Comparison of ENCODE assay signal across 1 cellular context in the genomic region with DNA sequence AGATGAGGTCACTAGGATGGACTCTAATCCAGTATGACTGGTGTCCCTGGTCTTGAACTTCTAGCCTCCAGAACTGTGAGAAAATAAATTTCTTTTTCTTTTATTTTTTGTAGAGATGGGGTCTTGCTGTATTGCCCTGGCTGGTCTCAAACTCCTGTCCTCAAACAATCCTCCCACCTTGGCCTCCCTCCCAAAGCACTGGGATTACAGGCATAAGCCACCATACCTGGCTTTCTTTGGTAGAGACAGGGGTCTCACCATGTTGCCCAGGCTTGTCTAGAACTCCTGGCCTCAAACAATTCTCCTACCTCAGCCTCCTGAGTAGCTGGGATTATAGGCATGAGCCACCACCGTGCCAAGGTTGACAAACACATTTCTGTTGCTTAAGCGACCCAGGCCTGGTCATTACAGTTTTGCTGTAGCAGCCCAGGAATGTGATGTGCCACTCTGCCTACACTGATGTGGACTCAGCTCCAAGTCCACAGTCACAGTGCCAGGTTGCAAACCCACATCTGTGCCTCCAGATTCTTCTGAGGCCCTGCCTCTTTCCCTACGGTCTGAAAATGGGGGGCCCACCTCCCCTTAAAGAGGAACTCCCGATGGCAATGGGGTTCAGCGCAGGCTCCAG.
TF ChIP-seq lines count a peak whose summit lies in the region.

No MANE protein-coding gene starts in this region.

TF ChIP-seq in HepG2, 621 proteins besides CTCF, POLR2A, EP300 and RAD21:
- no peak for TF ChIP-seq ZSCAN20 (CRISPR knock-in tag; IDR thresholded peaks at IDR 0.05; ENCODE audit: borderline replicate concordance)
- TF ChIP-seq FLYWCH1 (CRISPR knock-in tag; IDR thresholded peaks at IDR 0.05), result no peak
- TF ChIP-seq MTF1 (CRISPR knock-in tag; IDR thresholded peaks at IDR 0.05), result no peak
- no peak for TF ChIP-seq ZNF260 (CRISPR knock-in tag; IDR thresholded peaks at IDR 0.05; ENCODE audit: borderline replicate concordance, low read depth)
- TF ChIP-seq, protein P1, sequence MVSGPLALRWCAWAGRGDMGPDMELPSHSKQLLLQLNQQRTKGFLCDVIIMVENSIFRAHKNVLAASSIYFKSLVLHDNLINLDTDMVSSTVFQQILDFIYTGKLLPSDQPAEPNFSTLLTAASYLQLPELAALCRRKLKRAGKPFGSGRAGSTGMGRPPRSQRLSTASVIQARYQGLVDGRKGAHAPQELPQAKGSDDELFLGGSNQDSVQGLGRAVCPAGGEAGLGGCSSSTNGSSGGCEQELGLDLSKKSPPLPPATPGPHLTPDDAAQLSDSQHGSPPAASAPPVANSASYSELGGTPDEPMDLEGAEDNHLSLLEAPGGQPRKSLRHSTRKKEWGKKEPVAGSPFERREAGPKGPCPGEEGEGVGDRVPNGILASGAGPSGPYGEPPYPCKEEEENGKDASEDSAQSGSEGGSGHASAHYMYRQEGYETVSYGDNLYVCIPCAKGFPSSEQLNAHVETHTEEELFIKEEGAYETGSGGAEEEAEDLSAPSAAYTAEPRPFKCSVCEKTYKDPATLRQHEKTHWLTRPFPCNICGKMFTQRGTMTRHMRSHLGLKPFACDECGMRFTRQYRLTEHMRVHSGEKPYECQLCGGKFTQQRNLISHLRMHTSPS (CRISPR knock-in tag; IDR thresholded peaks at IDR 0.05; ENCODE audit: low read depth), result peak; percentile 62; the same call in 1 of the 2 replicates
- no peak for TF ChIP-seq ONECUT2 (CRISPR knock-in tag; IDR thresholded peaks at IDR 0.05)
- TF ChIP-seq ZNF121 (CRISPR knock-in tag; IDR thresholded peaks at IDR 0.05), result peak; percentile 42
- TF ChIP-seq, protein P2, sequence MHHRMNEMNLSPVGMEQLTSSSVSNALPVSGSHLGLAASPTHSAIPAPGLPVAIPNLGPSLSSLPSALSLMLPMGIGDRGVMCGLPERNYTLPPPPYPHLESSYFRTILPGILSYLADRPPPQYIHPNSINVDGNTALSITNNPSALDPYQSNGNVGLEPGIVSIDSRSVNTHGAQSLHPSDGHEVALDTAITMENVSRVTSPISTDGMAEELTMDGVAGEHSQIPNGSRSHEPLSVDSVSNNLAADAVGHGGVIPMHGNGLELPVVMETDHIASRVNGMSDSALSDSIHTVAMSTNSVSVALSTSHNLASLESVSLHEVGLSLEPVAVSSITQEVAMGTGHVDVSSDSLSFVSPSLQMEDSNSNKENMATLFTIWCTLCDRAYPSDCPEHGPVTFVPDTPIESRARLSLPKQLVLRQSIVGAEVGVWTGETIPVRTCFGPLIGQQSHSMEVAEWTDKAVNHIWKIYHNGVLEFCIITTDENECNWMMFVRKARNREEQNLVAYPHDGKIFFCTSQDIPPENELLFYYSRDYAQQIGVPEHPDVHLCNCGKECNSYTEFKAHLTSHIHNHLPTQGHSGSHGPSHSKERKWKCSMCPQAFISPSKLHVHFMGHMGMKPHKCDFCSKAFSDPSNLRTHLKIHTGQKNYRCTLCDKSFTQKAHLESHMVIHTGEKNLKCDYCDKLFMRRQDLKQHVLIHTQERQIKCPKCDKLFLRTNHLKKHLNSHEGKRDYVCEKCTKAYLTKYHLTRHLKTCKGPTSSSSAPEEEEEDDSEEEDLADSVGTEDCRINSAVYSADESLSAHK (CRISPR knock-in tag; IDR thresholded peaks at IDR 0.05; ENCODE audit: borderline replicate concordance), result no peak
TF ChIP-seq in HepG2: peak in this region for 2.
